14 cellular contexts compared by ENCODE assay signal in the genomic region with DNA sequence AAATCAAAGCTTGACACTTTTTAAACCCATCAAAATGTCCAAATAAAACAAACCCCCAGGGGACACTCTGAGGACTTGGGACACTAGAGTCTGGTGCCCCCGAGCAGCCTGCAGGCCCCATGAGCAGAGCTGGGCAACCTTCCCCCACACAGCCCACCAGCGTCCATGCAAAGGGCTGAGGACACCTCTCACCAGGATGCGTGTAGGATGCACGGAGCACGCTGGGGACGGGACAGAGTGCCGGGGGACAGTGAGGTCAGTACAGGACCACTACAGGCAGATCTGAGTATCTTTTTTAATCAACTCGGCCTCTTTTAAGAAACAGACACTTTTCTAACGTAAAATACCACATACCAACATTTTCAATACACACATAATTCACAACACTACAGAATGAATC. TPM values are rescaled to one million over a fixed set of nuclear protein-coding genes. Genes with fewer than 3 reads are reported as not detected.
DNase-seq lines count a peak whose midpoint lies in the region; ATAC-seq and TF ChIP-seq lines count a peak whose summit lies in the region.
"Had no signal": no experiment of that assay in that cellular context is flagged by ENCODE, and none has a peak within 500 bp of the region (broad histone marks: within the 10 kb centered on the region; RNA-seq: fewer than 3 reads in every experiment).

No MANE protein-coding gene starts in this region.

- H3K4me1 ChIP-seq in SK-N-SH (ENCODE audit: control insufficient read depth in 1 of 2, insufficient read depth in 2 of 2, low read depth in 1 of 2, low read length in 1 of 2) = peaks cover 0 to 2% of the 10 kb centered on the region in 2 experiments; a peak in 1 of 4 replicates

- H3K9me3 ChIP-seq in SK-N-SH = no peaks in the 10 kb centered on the region

- CTCF ChIA-PET in SK-N-SH (lab: Yijun Ruan, JAX) = no interaction called here

- DNase-seq in SK-N-SH = peak; percentile 25
- DNase-seq in effector memory CD8-positive, alpha-beta T cell = no peak
- no peak for DNase-seq in osteocyte (ENCODE audit: extremely low spot score, unreplicated experiment)
- DNase-seq in cerebellar cortex (ENCODE audit: low spot score) = no peak
- no peak for DNase-seq in activated CD8-positive, alpha-beta memory T cell treated with anti-CD3 and anti-CD28 coated beads, Interleukin-2, amount 50 U/mL, for 4 hours
- no peak for DNase-seq in central memory CD4-positive, alpha-beta T cell
- DNase-seq: DND-41, NCI-H1694, SIG-M5 had no signal

- H3K36me3 Mint-ChIP-seq in effector memory CD8-positive, alpha-beta T cell (ENCODE audit: insufficient read depth) = peaks cover 38% of the 10 kb centered on the region
- peaks cover 3% of the 10 kb centered on the region for H3K36me3 Mint-ChIP-seq in osteocyte (ENCODE audit: unreplicated experiment)

- H3K9me2 ChIP-seq in SK-N-SH = no peaks in the 10 kb centered on the region

- 92% methylated on average over 8 of the region's 9 CpGs for WGBS in SK-N-SH (ENCODE audit: low lambda C conversion rate)

- H3K27me3 Mint-ChIP-seq in effector memory CD8-positive, alpha-beta T cell = no peaks in the 10 kb centered on the region
- no peaks in the 10 kb centered on the region for H3K27me3 Mint-ChIP-seq in osteocyte (ENCODE audit: unreplicated experiment)

- POLR2A ChIA-PET in SK-N-SH (lab: Yijun Ruan, JAX) = no interaction called here

- TF ChIP-seq RAD21 in SK-N-SH (IDR thresholded peaks at IDR 0.05; ENCODE audit: low read length) = no peak

- peaks cover 70% of the 10 kb centered on the region for H4K20me1 ChIP-seq in SK-N-SH (ENCODE audit: insufficient read depth)

- no peak overlapping the region for H3K9ac ChIP-seq in SK-N-SH

- no peaks in the 10 kb centered on the region for H3K27me3 ChIP-seq in SK-N-SH (ENCODE audit: insufficient read depth)
- H3K27me3 ChIP-seq: cardiac muscle cell had no signal

- H3K4me3 ChIP-seq in SK-N-SH (ENCODE audit: low read depth in 2 of 2, low read length in 1 of 2) = no peak overlapping the region
- H3K4me3 ChIP-seq: cardiac muscle cell had no signal

- H3K9me3 Mint-ChIP-seq in effector memory CD8-positive, alpha-beta T cell = no peaks in the 10 kb centered on the region
- H3K9me3 Mint-ChIP-seq in osteocyte (ENCODE audit: unreplicated experiment) = no peaks in the 10 kb centered on the region
- H3K9me3 Mint-ChIP-seq: neural crest cell had no signal

- ATAC-seq in SK-N-SH treated with all-trans-retinoic acid at 6 μM for 48 hours (no peak), HG03108 (IDR thresholded peaks at IDR 0.05; ENCODE audit: unreplicated experiment) (peak; percentile 2)
- no peak for ATAC-seq in effector memory CD8-positive, alpha-beta T cell (replicated peaks)

- H3K4me2 ChIP-seq in SK-N-SH = no peak overlapping the region

- no peak overlapping the region for H3K27ac ChIP-seq in SK-N-SH (ENCODE audit: low read depth in 2 of 2, low read length in 1 of 2)
- H3K27ac ChIP-seq: 22Rv1, cardiac muscle cell had no signal

- H3K79me2 ChIP-seq in SK-N-SH (ENCODE audit: insufficient read depth) = peaks cover 89% of the 10 kb centered on the region

- no peaks in the 10 kb centered on the region for H3F3A ChIP-seq in SK-N-SH (replicated peaks; ENCODE audit: insufficient read depth)

- no peaks in the 10 kb centered on the region for H3K36me3 ChIP-seq in SK-N-SH (replicated peaks in 1 of 2; ENCODE audit: control insufficient read depth in 1 of 2, insufficient read depth in 2 of 2, low read length in 1 of 2)
- H3K36me3 ChIP-seq: cardiac muscle cell had no signal

- H2AFZ ChIP-seq in SK-N-SH (ENCODE audit: low read depth) = no peak overlapping the region

- H3K4me1 Mint-ChIP-seq in effector memory CD8-positive, alpha-beta T cell (ENCODE audit: low read depth in 2 of 2) = peaks cover 51 to 54% of the 10 kb centered on the region in 2 donors
- peaks cover 27% of the 10 kb centered on the region for H3K4me1 Mint-ChIP-seq in osteocyte (ENCODE audit: unreplicated experiment)

- peak overlapping the region; percentile 53 to 65 for H3K4me3 Mint-ChIP-seq in effector memory CD8-positive, alpha-beta T cell
- H3K4me3 Mint-ChIP-seq in osteocyte (ENCODE audit: unreplicated experiment) = no peak overlapping the region

- no peak for TF ChIP-seq CTCF in SK-N-SH (IDR thresholded peaks at IDR 0.05)
- TF ChIP-seq CTCF in osteocyte (IDR thresholded peaks at IDR 0.05) = no peak

- H3K27ac Mint-ChIP-seq in effector memory CD8-positive, alpha-beta T cell = peak overlapping the region; percentile 80 to 87
- peak overlapping the region; percentile 36 for H3K27ac Mint-ChIP-seq in osteocyte (ENCODE audit: unreplicated experiment)

- no peak for TF ChIP-seq EP300 in SK-N-SH (IDR thresholded peaks at IDR 0.05; ENCODE audit: borderline replicate concordance in 1 of 2, low read depth in 1 of 2, low read length in 1 of 2)

TF ChIP-seq in SK-N-SH, 30 proteins besides CTCF, POLR2A, EP300 and RAD21 (continues in another document):
- TF ChIP-seq TCF12 (IDR thresholded peaks at IDR 0.05) (no peak), GABPA (IDR thresholded peaks at IDR 0.05; ENCODE audit: low read depth) (no peak), NFIC (IDR thresholded peaks at IDR 0.05; ENCODE audit: borderline replicate concordance) (no peak), RCOR1 (IDR thresholded peaks at IDR 0.05; ENCODE audit: low read length) (no peak), POLR2AphosphoS5 (IDR thresholded peaks at IDR 0.05; ENCODE audit: low read depth, low read length) (no peak)
- TF ChIP-seq, protein P1, sequence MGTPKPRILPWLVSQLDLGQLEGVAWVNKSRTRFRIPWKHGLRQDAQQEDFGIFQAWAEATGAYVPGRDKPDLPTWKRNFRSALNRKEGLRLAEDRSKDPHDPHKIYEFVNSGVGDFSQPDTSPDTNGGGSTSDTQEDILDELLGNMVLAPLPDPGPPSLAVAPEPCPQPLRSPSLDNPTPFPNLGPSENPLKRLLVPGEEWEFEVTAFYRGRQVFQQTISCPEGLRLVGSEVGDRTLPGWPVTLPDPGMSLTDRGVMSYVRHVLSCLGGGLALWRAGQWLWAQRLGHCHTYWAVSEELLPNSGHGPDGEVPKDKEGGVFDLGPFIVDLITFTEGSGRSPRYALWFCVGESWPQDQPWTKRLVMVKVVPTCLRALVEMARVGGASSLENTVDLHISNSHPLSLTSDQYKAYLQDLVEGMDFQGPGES (IDR thresholded peaks at IDR 0.05; ENCODE audit: low read depth, low read length) = no peak
- TF ChIP-seq, protein P2, sequence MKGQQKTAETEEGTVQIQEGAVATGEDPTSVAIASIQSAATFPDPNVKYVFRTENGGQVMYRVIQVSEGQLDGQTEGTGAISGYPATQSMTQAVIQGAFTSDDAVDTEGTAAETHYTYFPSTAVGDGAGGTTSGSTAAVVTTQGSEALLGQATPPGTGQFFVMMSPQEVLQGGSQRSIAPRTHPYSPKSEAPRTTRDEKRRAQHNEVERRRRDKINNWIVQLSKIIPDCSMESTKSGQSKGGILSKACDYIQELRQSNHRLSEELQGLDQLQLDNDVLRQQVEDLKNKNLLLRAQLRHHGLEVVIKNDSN (IDR thresholded peaks at IDR 0.05; ENCODE audit: borderline replicate concordance, low read depth) = no peak

TF ChIP-seq in SK-N-SH treated with all-trans-retinoic acid at 6 μM for 48 hours, 23 proteins besides CTCF, POLR2A, EP300 and RAD21:
- TF ChIP-seq, protein P3, sequence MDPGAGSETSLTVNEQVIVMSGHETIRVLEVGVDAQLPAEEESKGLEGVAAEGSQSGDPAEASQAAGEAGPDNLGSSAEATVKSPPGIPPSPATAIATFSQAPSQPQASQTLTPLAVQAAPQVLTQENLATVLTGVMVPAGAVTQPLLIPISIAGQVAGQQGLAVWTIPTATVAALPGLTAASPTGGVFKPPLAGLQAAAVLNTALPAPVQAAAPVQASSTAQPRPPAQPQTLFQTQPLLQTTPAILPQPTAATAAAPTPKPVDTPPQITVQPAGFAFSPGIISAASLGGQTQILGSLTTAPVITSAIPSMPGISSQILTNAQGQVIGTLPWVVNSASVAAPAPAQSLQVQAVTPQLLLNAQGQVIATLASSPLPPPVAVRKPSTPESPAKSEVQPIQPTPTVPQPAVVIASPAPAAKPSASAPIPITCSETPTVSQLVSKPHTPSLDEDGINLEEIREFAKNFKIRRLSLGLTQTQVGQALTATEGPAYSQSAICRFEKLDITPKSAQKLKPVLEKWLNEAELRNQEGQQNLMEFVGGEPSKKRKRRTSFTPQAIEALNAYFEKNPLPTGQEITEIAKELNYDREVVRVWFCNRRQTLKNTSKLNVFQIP (CRISPR knock-in tag; IDR thresholded peaks at IDR 0.05; ENCODE audit: borderline replicate concordance, low read depth) = no peak
- TF ChIP-seq TCF4 (CRISPR knock-in tag; IDR thresholded peaks at IDR 0.05; ENCODE audit: borderline replicate concordance) (no peak), ZFP3 (CRISPR knock-in tag; IDR thresholded peaks at IDR 0.05) (no peak)
TF ChIP-seq in SK-N-SH treated with all-trans-retinoic acid at 6 μM for 48 hours: peak in this region for 0.

RNA-seq across cellular contexts. Expression of a gene that starts 6.9 kb away (rescaled TPM):
- polyA plus RNA-seq in SK-N-SH (2012; rRNA removed) = 35.9 and 36.1 TPM in 2 replicates
- 11.0 and 18.2 TPM in 2 replicates for polyA plus RNA-seq in SK-N-SH (2012; cell fraction: cytosol; rRNA removed)
- 131 and 150 TPM in 2 replicates for polyA plus RNA-seq in SK-N-SH (2012; cell fraction: nucleus; rRNA removed)
- 76.7 and 93.8 TPM in 2 replicates for total RNA-seq in osteocyte

RNA-seq across cellular contexts. Expression of a gene that starts 7.1 kb away (rescaled TPM):
- 43.1 and 54.2 TPM in 2 replicates for polyA plus RNA-seq in SK-N-SH (2012; rRNA removed)
- polyA plus RNA-seq in SK-N-SH (2012; cell fraction: cytosol; rRNA removed) = 12.9 and 16.8 TPM in 2 replicates
- 280 and 427 TPM in 2 replicates for polyA plus RNA-seq in SK-N-SH (2012; cell fraction: nucleus; rRNA removed)
- total RNA-seq in osteocyte = 37.2 and 39.7 TPM in 2 replicates

RNA-seq across cellular contexts. Expression of a gene that starts 48.2 kb away (rescaled TPM):
- 10.9 and 11.5 TPM in 2 replicates for polyA plus RNA-seq in SK-N-SH (2012; rRNA removed)
- 3.3 and 6.8 TPM in 2 replicates for polyA plus RNA-seq in SK-N-SH (2012; cell fraction: cytosol; rRNA removed)
- polyA plus RNA-seq in SK-N-SH (2012; cell fraction: nucleus; rRNA removed) = 50.0 and 64.3 TPM in 2 replicates
- 17.9 and 18.5 TPM in 2 replicates for total RNA-seq in osteocyte
